ENCODE assay signal across 1 cellular context in genomic region chr2:147927053-147927588, GRCh38.
TF ChIP-seq lines count a peak whose summit lies in the region.

No MANE protein-coding gene starts in this region.

TF ChIP-seq in HepG2, 621 proteins besides CTCF, POLR2A, EP300 and RAD21 (continued from another document and continues in another):
- TF ChIP-seq, protein P1, sequence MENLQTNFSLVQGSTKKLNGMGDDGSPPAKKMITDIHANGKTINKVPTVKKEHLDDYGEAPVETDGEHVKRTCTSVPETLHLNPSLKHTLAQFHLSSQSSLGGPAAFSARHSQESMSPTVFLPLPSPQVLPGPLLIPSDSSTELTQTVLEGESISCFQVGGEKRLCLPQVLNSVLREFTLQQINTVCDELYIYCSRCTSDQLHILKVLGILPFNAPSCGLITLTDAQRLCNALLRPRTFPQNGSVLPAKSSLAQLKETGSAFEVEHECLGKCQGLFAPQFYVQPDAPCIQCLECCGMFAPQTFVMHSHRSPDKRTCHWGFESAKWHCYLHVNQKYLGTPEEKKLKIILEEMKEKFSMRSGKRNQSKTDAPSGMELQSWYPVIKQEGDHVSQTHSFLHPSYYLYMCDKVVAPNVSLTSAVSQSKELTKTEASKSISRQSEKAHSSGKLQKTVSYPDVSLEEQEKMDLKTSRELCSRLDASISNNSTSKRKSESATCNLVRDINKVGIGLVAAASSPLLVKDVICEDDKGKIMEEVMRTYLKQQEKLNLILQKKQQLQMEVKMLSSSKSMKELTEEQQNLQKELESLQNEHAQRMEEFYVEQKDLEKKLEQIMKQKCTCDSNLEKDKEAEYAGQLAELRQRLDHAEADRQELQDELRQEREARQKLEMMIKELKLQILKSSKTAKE (CRISPR knock-in tag; IDR thresholded peaks at IDR 0.05; ENCODE audit: borderline replicate concordance): peak; percentile 67; the same call in 1 of the 2 replicates
- TF ChIP-seq RFX1 (IDR thresholded peaks at IDR 0.05) (no peak; the same call in 1 of the 2 replicates), STAT6 (CRISPR knock-in tag; IDR thresholded peaks at IDR 0.05; ENCODE audit: borderline replicate concordance) (peak; percentile 94; the same call in 1 of the 2 replicates), HOXD1 (CRISPR knock-in tag; IDR thresholded peaks at IDR 0.05) (0 out of 2 replicates have a peak, but pooled peaks have one; percentile 59), ZNF225 (CRISPR knock-in tag; IDR thresholded peaks at IDR 0.05) (no peak), DMAP1 (CRISPR knock-in tag; IDR thresholded peaks at IDR 0.05) (peak; percentile 31; the same call in 1 of the 2 replicates), ZNF121 (CRISPR knock-in tag; IDR thresholded peaks at IDR 0.05) (no peak), ZNF768 (CRISPR knock-in tag; IDR thresholded peaks at IDR 0.05) (no peak), KDM5B (CRISPR knock-in tag; IDR thresholded peaks at IDR 0.05; ENCODE audit: borderline replicate concordance) (no peak), FLYWCH1 (CRISPR knock-in tag; IDR thresholded peaks at IDR 0.05) (no peak), EEA1 (CRISPR knock-in tag; IDR thresholded peaks at IDR 0.05; ENCODE audit: borderline replicate concordance) (no peak), RARG (CRISPR knock-in tag; IDR thresholded peaks at IDR 0.05; ENCODE audit: low read depth) (no peak), ZNF598 (CRISPR knock-in tag; IDR thresholded peaks at IDR 0.05; ENCODE audit: borderline replicate concordance) (no peak), ZFP36 (IDR thresholded peaks at IDR 0.05; ENCODE audit: borderline replicate concordance, low read depth, low read length, partially characterized antibody) (no peak), ZNF766 (CRISPR knock-in tag; IDR thresholded peaks at IDR 0.05; ENCODE audit: borderline replicate concordance) (no peak), GABPA (IDR thresholded peaks at IDR 0.05; ENCODE audit: low read depth, low read length) (no peak), GABPA (CRISPR knock-in tag; IDR thresholded peaks at IDR 0.05; ENCODE audit: low read depth) (peak; percentile 44; the same call in 1 of the 2 replicates), ZFP91 (CRISPR knock-in tag; IDR thresholded peaks at IDR 0.05; ENCODE audit: borderline replicate concordance) (no peak), HHEX (CRISPR knock-in tag; IDR thresholded peaks at IDR 0.05) (peak; percentile 71), ZNF503 (CRISPR knock-in tag; IDR thresholded peaks at IDR 0.05) (peak; percentile 82), RXRB (CRISPR knock-in tag; IDR thresholded peaks at IDR 0.05; ENCODE audit: borderline replicate concordance) (peak; percentile 90; the same call in 1 of the 2 replicates), ZNF841 (CRISPR knock-in tag; IDR thresholded peaks at IDR 0.05; ENCODE audit: borderline replicate concordance) (no peak), AHR (CRISPR knock-in tag; IDR thresholded peaks at IDR 0.05) (no peak; the same call in 1 of the 2 replicates), JUND (CRISPR knock-in tag; IDR thresholded peaks at IDR 0.05) (peak; percentile 61; the same call in 1 of the 2 replicates), PAX8 (CRISPR knock-in tag; IDR thresholded peaks at IDR 0.05; ENCODE audit: borderline replicate concordance) (no peak), NR2F1 (CRISPR knock-in tag; IDR thresholded peaks at IDR 0.05) (peak in 1 of 2 experiments; percentile 35; a peak in 2 of 4 replicates), CENPX (CRISPR knock-in tag; IDR thresholded peaks at IDR 0.05) (no peak), ZNF160 (CRISPR knock-in tag; IDR thresholded peaks at IDR 0.05) (no peak), TEF (CRISPR knock-in tag; IDR thresholded peaks at IDR 0.05) (no peak), ELF3 (CRISPR knock-in tag; IDR thresholded peaks at IDR 0.05) (peak; percentile 75), ZFP41 (CRISPR knock-in tag; IDR thresholded peaks at IDR 0.05; ENCODE audit: borderline replicate concordance) (no peak), THYN1 (CRISPR knock-in tag; IDR thresholded peaks at IDR 0.05; ENCODE audit: borderline replicate concordance, low read depth) (no peak), RXRA (CRISPR knock-in tag; IDR thresholded peaks at IDR 0.05) (no peak), HIVEP1 (CRISPR knock-in tag; IDR thresholded peaks at IDR 0.05) (no peak), DR1 (CRISPR knock-in tag; IDR thresholded peaks at IDR 0.05) (no peak; the same call in 1 of the 2 replicates), GMEB1 (CRISPR knock-in tag; IDR thresholded peaks at IDR 0.05; ENCODE audit: borderline replicate concordance) (peak; percentile 47; the same call in 1 of the 2 replicates), GZF1 (CRISPR knock-in tag; IDR thresholded peaks at IDR 0.05) (no peak)
- TF ChIP-seq, protein P2, sequence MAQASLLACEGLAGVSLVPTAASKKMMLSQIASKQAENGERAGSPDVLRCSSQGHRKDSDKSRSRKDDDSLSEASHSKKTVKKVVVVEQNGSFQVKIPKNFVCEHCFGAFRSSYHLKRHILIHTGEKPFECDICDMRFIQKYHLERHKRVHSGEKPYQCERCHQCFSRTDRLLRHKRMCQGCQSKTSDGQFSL (CRISPR knock-in tag; IDR thresholded peaks at IDR 0.05): no peak
- TF ChIP-seq, protein P3, sequence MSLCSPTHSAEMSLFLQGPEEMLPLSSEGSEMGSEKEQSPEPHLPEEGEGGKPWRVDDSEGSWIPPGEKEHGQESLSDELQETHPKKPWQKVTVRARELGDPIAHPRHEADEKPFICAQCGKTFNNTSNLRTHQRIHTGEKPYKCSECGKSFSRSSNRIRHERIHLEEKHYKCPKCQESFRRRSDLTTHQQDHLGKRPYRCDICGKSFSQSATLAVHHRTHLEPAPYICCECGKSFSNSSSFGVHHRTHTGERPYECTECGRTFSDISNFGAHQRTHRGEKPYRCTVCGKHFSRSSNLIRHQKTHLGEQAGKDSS (CRISPR knock-in tag; IDR thresholded peaks at IDR 0.05; ENCODE audit: borderline replicate concordance, low read depth): no peak
- TF ChIP-seq, protein P4, sequence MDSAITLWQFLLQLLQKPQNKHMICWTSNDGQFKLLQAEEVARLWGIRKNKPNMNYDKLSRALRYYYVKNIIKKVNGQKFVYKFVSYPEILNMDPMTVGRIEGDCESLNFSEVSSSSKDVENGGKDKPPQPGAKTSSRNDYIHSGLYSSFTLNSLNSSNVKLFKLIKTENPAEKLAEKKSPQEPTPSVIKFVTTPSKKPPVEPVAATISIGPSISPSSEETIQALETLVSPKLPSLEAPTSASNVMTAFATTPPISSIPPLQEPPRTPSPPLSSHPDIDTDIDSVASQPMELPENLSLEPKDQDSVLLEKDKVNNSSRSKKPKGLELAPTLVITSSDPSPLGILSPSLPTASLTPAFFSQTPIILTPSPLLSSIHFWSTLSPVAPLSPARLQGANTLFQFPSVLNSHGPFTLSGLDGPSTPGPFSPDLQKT (CRISPR knock-in tag; IDR thresholded peaks at IDR 0.05; ENCODE audit: borderline replicate concordance): no peak
- TF ChIP-seq, protein P5, sequence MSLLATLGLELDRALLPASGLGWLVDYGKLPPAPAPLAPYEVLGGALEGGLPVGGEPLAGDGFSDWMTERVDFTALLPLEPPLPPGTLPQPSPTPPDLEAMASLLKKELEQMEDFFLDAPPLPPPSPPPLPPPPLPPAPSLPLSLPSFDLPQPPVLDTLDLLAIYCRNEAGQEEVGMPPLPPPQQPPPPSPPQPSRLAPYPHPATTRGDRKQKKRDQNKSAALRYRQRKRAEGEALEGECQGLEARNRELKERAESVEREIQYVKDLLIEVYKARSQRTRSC (CRISPR knock-in tag; IDR thresholded peaks at IDR 0.05; ENCODE audit: low read depth): no peak
- TF ChIP-seq, protein P6, sequence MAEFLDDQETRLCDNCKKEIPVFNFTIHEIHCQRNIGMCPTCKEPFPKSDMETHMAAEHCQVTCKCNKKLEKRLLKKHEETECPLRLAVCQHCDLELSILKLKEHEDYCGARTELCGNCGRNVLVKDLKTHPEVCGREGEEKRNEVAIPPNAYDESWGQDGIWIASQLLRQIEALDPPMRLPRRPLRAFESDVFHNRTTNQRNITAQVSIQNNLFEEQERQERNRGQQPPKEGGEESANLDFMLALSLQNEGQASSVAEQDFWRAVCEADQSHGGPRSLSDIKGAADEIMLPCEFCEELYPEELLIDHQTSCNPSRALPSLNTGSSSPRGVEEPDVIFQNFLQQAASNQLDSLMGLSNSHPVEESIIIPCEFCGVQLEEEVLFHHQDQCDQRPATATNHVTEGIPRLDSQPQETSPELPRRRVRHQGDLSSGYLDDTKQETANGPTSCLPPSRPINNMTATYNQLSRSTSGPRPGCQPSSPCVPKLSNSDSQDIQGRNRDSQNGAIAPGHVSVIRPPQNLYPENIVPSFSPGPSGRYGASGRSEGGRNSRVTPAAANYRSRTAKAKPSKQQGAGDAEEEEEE (CRISPR knock-in tag; IDR thresholded peaks at IDR 0.05; ENCODE audit: borderline replicate concordance): no peak
- TF ChIP-seq, protein P7, sequence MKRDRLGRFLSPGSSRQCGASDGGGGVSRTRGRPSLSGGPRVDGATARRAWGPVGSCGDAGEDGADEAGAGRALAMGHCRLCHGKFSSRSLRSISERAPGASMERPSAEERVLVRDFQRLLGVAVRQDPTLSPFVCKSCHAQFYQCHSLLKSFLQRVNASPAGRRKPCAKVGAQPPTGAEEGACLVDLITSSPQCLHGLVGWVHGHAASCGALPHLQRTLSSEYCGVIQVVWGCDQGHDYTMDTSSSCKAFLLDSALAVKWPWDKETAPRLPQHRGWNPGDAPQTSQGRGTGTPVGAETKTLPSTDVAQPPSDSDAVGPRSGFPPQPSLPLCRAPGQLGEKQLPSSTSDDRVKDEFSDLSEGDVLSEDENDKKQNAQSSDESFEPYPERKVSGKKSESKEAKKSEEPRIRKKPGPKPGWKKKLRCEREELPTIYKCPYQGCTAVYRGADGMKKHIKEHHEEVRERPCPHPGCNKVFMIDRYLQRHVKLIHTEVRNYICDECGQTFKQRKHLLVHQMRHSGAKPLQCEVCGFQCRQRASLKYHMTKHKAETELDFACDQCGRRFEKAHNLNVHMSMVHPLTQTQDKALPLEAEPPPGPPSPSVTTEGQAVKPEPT (CRISPR knock-in tag; IDR thresholded peaks at IDR 0.05; ENCODE audit: low read depth): no peak
